1 cellular context compared by ENCODE assay signal in the genomic region with DNA sequence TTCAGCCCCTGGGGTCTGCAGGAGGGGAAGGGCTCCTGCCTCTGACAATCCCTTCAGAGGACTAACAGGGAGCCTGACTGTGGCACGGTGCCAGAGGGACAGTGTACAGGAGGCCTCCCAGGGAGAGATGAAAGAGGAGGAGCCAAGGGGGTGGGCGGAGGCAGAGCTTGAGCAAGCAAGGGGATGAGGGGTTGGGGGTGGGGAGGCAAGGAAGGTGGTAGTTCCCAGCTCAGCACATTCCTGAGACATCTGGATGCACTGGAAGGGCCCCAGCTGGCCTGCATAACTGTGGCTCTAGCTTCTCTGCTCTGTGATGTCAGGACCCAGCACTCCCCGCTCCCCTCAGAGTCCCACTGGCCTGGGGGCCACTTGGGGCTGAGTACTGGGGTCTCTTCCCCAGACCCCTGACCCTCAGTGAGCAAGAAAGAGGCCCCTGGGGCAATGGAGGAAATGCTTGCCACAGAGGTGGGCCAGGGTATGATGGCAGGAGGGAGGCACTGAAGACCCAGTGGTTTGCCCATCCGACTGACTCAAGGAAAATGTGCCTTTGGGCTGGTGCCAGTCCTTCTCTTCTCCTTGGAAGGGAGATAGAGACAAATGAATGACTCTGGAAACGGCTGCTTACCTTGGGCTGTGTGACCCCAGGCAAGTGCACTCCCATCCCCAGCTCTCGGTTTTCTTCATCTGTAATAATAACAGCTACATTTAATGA.
TF ChIP-seq lines count a peak whose summit lies in the region.

No MANE protein-coding gene starts in this region.

TF ChIP-seq in WTC11, 78 proteins besides CTCF, POLR2A, EP300 and RAD21 (continued from another document):
- TF ChIP-seq, protein P1, sequence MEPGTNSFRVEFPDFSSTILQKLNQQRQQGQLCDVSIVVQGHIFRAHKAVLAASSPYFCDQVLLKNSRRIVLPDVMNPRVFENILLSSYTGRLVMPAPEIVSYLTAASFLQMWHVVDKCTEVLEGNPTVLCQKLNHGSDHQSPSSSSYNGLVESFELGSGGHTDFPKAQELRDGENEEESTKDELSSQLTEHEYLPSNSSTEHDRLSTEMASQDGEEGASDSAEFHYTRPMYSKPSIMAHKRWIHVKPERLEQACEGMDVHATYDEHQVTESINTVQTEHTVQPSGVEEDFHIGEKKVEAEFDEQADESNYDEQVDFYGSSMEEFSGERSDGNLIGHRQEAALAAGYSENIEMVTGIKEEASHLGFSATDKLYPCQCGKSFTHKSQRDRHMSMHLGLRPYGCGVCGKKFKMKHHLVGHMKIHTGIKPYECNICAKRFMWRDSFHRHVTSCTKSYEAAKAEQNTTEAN (CRISPR knock-in tag; IDR thresholded peaks at IDR 0.05) = no peak
- TF ChIP-seq HMGA2 (CRISPR knock-in tag; IDR thresholded peaks at IDR 0.05) = no peak
- no peak for TF ChIP-seq ZNF317 (CRISPR knock-in tag; IDR thresholded peaks at IDR 0.05; ENCODE audit: borderline replicate concordance, low read depth)
- TF ChIP-seq ATF1 (CRISPR knock-in tag; IDR thresholded peaks at IDR 0.05) = no peak
- no peak for TF ChIP-seq ZNF423 (CRISPR knock-in tag; IDR thresholded peaks at IDR 0.05)
- TF ChIP-seq SMAD4 (CRISPR knock-in tag; IDR thresholded peaks at IDR 0.05) = no peak
- TF ChIP-seq ZNF232 (CRISPR knock-in tag; IDR thresholded peaks at IDR 0.05) = no peak
- no peak for TF ChIP-seq SP1 (CRISPR knock-in tag; conservative IDR thresholded peaks at IDR 0.05)
- TF ChIP-seq, protein P2, sequence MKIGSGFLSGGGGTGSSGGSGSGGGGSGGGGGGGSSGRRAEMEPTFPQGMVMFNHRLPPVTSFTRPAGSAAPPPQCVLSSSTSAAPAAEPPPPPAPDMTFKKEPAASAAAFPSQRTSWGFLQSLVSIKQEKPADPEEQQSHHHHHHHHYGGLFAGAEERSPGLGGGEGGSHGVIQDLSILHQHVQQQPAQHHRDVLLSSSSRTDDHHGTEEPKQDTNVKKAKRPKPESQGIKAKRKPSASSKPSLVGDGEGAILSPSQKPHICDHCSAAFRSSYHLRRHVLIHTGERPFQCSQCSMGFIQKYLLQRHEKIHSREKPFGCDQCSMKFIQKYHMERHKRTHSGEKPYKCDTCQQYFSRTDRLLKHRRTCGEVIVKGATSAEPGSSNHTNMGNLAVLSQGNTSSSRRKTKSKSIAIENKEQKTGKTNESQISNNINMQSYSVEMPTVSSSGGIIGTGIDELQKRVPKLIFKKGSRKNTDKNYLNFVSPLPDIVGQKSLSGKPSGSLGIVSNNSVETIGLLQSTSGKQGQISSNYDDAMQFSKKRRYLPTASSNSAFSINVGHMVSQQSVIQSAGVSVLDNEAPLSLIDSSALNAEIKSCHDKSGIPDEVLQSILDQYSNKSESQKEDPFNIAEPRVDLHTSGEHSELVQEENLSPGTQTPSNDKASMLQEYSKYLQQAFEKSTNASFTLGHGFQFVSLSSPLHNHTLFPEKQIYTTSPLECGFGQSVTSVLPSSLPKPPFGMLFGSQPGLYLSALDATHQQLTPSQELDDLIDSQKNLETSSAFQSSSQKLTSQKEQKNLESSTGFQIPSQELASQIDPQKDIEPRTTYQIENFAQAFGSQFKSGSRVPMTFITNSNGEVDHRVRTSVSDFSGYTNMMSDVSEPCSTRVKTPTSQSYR (CRISPR knock-in tag; IDR thresholded peaks at IDR 0.05) = no peak
- no peak for TF ChIP-seq SOX15 (CRISPR knock-in tag; IDR thresholded peaks at IDR 0.05)
- TF ChIP-seq, protein P3, sequence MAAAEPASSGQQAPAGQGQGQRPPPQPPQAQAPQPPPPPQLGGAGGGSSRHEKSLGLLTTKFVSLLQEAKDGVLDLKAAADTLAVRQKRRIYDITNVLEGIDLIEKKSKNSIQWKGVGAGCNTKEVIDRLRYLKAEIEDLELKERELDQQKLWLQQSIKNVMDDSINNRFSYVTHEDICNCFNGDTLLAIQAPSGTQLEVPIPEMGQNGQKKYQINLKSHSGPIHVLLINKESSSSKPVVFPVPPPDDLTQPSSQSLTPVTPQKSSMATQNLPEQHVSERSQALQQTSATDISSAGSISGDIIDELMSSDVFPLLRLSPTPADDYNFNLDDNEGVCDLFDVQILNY (CRISPR knock-in tag; IDR thresholded peaks at IDR 0.05) = no peak
